8 cellular contexts compared by ENCODE assay signal in genomic region chr6:49462927-49463611, GRCh38. TPM values are rescaled to one million over a fixed set of nuclear protein-coding genes. Genes with fewer than 3 reads are reported as not detected.
DNase-seq lines count a peak whose midpoint lies in the region; ATAC-seq and TF ChIP-seq lines count a peak whose summit lies in the region.

Gene CENPQ, plus strand, starts transcription at chr6:49463370. Its CDS starts 6,807 bp downstream, at chr6:49470177.
Gene MMUT, minus strand, starts transcription at chr6:49463253. Its CDS starts 3,787 bp downstream, at chr6:49459466.

- CTCF ChIA-PET in AG04450 (lab: Charles Lee) (interaction anchor here (1.6 kb wide), 2 partner anchors 10 to 53 kb away, joined by 6 to 7 read pairs; no protein-coding TSS in a partner anchor), WTC11 (lab: Charles Lee) (no interaction called here)

- POLR2A ChIA-PET in AG04450 (lab: Yijun Ruan, JAX) (no interaction called here), WTC11 (lab: Charles Lee) (no interaction called here)

- peak within 1 kb of the TSS; percentile 65 for H3K27ac ChIP-seq in AG04450 (ENCODE audit: low read depth, low read length)

- ATAC-seq in GM18909 (IDR thresholded peaks at IDR 0.05; ENCODE audit: poor library complexity, unreplicated experiment) = peak; percentile 99
- ATAC-seq in HG03175 (IDR thresholded peaks at IDR 0.05; ENCODE audit: unreplicated experiment) = peak; percentile 98
- ATAC-seq in WTC11 = peak; percentile 100

- no peaks in the 10 kb centered on the region for H3K9me3 ChIP-seq in AG04450 (ENCODE audit: control insufficient read depth, insufficient read depth, low read length)

- H3K36me3 Mint-ChIP-seq in WTC11 (no peaks in the 10 kb centered on the region), immature natural killer cell (peaks cover 0 to 5% (median 0%) of the 10 kb centered on the region in 3 donors)

- no peaks in the 10 kb centered on the region for H3K27me3 Mint-ChIP-seq in WTC11 (ENCODE audit: low read depth)
- H3K27me3 Mint-ChIP-seq in immature natural killer cell (ENCODE audit: low read depth in 3 of 3) = peaks cover 8 to 12% (median 10%) of the 10 kb centered on the region in 3 donors

- no peaks in the 10 kb centered on the region for H3K27me3 ChIP-seq in AG04450 (ENCODE audit: control insufficient read depth, insufficient read depth, low read length)

- TF ChIP-seq CTCF in AG04450 (IDR thresholded peaks at IDR 0.05; ENCODE audit: low read depth, low read length) = no peak
- no peak for TF ChIP-seq CTCF in WTC11 (IDR thresholded peaks at IDR 0.05)
- no peak for TF ChIP-seq CTCF in cardiac fibroblast (IDR thresholded peaks at IDR 0.05; ENCODE audit: low read depth, low read length)

- DNase-seq in AG04450 (ENCODE audit: low read depth, low spot score) = peak; percentile 71
- DNase-seq in NCI-H226 = peak; percentile 94
- DNase-seq in WTC11 (ENCODE audit: low spot score) = peak; percentile 94
- DNase-seq in cardiac fibroblast (ENCODE audit: low read depth in 2 of 2) = peak; percentile 93 to 95
- peak; percentile 92 to 93 (median 93) for DNase-seq in immature natural killer cell
- DNase-seq in smooth muscle cell of the brain vasculature (ENCODE audit: low read depth, low spot score) = peak; percentile 79

- H3K27ac Mint-ChIP-seq in WTC11 (peak within 1 kb of the TSS; percentile 99), immature natural killer cell (peak within 1 kb of the TSS; percentile 90 to 99 (median 96))

- H3K9me3 Mint-ChIP-seq in WTC11 (no peaks in the 10 kb centered on the region), immature natural killer cell (no peaks in the 10 kb centered on the region)

- peak within 1 kb of the TSS; percentile 94 for H3K4me3 ChIP-seq in AG04450 (ENCODE audit: low read depth, low read length)
- peak within 1 kb of the TSS; percentile 84 to 94 for H3K4me3 ChIP-seq in cardiac fibroblast (replicated peaks in 1 of 2; ENCODE audit: low read depth in 2 of 2, low read length in 2 of 2)

- peaks cover 15% of the 10 kb centered on the region for H3K4me1 Mint-ChIP-seq in WTC11
- peaks cover 37 to 56% of the 10 kb centered on the region in 2 donors for H3K4me1 Mint-ChIP-seq in immature natural killer cell

- H3K4me3 Mint-ChIP-seq in WTC11 (peak within 1 kb of the TSS; percentile 100), immature natural killer cell (peak within 1 kb of the TSS; percentile 95 to 98 (median 96))

TF ChIP-seq in WTC11, 78 proteins besides CTCF, POLR2A, EP300 and RAD21:
- TF ChIP-seq ETV6 (CRISPR knock-in tag; IDR thresholded peaks at IDR 0.05) (peak; percentile 86; the same call in 1 of the 2 replicates), IRF2 (CRISPR knock-in tag; IDR thresholded peaks at IDR 0.05; ENCODE audit: borderline replicate concordance, low read depth) (no peak), GABPB1 (CRISPR knock-in tag; IDR thresholded peaks at IDR 0.05) (peak; percentile 81), EMX1 (CRISPR knock-in tag; IDR thresholded peaks at IDR 0.05) (no peak), ZNF512 (CRISPR knock-in tag; IDR thresholded peaks at IDR 0.05; ENCODE audit: borderline replicate concordance) (no peak), AR (CRISPR knock-in tag; IDR thresholded peaks at IDR 0.05) (0 out of 2 replicates have a peak, but pooled peaks have one; percentile 20), NFYB (CRISPR knock-in tag; conservative IDR thresholded peaks at IDR 0.05; ENCODE audit: low read depth) (peak; percentile 67), E2F5 (CRISPR knock-in tag; IDR thresholded peaks at IDR 0.05) (peak; percentile 78), ZNF138 (CRISPR knock-in tag; conservative IDR thresholded peaks at IDR 0.05) (no peak), CREB1 (CRISPR knock-in tag; IDR thresholded peaks at IDR 0.05) (peak; percentile 69; the same call in 1 of the 2 replicates), SP1 (CRISPR knock-in tag; conservative IDR thresholded peaks at IDR 0.05) (peak; percentile 85), MAX (CRISPR knock-in tag; IDR thresholded peaks at IDR 0.05) (peak; percentile 60), FOXK1 (CRISPR knock-in tag; IDR thresholded peaks at IDR 0.05) (peak; percentile 99), CREM (CRISPR knock-in tag; IDR thresholded peaks at IDR 0.05) (peak; percentile 96), FOXJ3 (CRISPR knock-in tag; IDR thresholded peaks at IDR 0.05; ENCODE audit: borderline replicate concordance) (no peak), KAT7 (CRISPR knock-in tag; IDR thresholded peaks at IDR 0.05; ENCODE audit: borderline replicate concordance) (no peak), ZNF396 (CRISPR knock-in tag; IDR thresholded peaks at IDR 0.05; ENCODE audit: borderline replicate concordance) (no peak), HMGA2 (CRISPR knock-in tag; IDR thresholded peaks at IDR 0.05) (no peak)

RNA-seq across cellular contexts. Expression of gene CENPQ, which starts in this region (rescaled TPM):
- 3.4 and 6.5 TPM in 2 replicates for polyA plus RNA-seq in AG04450 (2011; rRNA removed)
- polyA minus RNA-seq in AG04450 (2011; rRNA and poly(A)+ RNA removed) = 0.55 and 1.0 TPM in 2 replicates
- total RNA-seq in WTC11 (2021) = 13.1 to 14.2 TPM (median 14.0 TPM) in 3 replicates
- 1 to 10 TPM; 2.3 to 5.2 (median 2.3) TPM for polyA plus RNA-seq in immature natural killer cell

RNA-seq across cellular contexts. Expression of gene MMUT, which starts in this region (rescaled TPM):
- polyA plus RNA-seq in AG04450 (2011; rRNA removed) (19.9 and 26.8 TPM in 2 replicates), immature natural killer cell (1 to 10 TPM; 5.6 to 8.5 (median 8.2) TPM)
- polyA minus RNA-seq in AG04450 (2011; rRNA and poly(A)+ RNA removed) = 12.6 and 16.9 TPM in 2 replicates
- total RNA-seq in WTC11 (2021) = 11.1 to 12.5 TPM (median 11.2 TPM) in 3 replicates

Comparison
In these comparisons a context has a peak if more than half of its experiments do, and no peak if none do; other contexts are left out.
1. Peak in every context shown above with its lines: DNase-seq, ATAC-seq, H3K4me3 ChIP-seq and H3K27ac ChIP-seq.